ENCODE assay signal across 11 cellular contexts in genomic region chr4:101306764-101307615, GRCh38. TPM values are rescaled to one million over a fixed set of nuclear protein-coding genes. Genes with fewer than 3 reads are reported as not detected.
DNase-seq lines count a peak whose midpoint lies in the region; ATAC-seq lines count a peak whose summit lies in the region.
"Had no signal": no experiment of that assay in that cellular context is flagged by ENCODE, and none has a peak within 500 bp of the region (broad histone marks: within the 10 kb centered on the region; RNA-seq: fewer than 3 reads in every experiment).

No MANE protein-coding gene starts in this region.

- H3K36me3 Mint-ChIP-seq in T-cell (no peaks in the 10 kb centered on the region), naive B cell (no peaks in the 10 kb centered on the region)

- CTCF ChIA-PET in T-cell (lab: Charles Lee), result interaction anchor here (0.6 to 1.3 kb wide), 3 partner anchors 30 to 123 kb away, joined by 3 to 8 read pairs (median 3); no protein-coding TSS in a partner anchor

- H3K4me3 Mint-ChIP-seq in T-cell, result peak overlapping the region in 2 of 3 donors; percentile 31 to 49
- peak overlapping the region in 6 of 8 donors; percentile 30 to 66 (median 52) for H3K4me3 Mint-ChIP-seq in naive B cell

- DNase-seq in T-cell (no peak), naive B cell (no peak), posterior cingulate gyrus (no peak), A172 (ENCODE audit: low spot score) (no peak)
- DNase-seq: adrenal gland, GOT3, T-helper 9 cell had no signal

- ATAC-seq in GM18502 (IDR thresholded peaks at IDR 0.05; ENCODE audit: poor library complexity, unreplicated experiment) (peak; percentile 16), GM21529 (IDR thresholded peaks at IDR 0.05; ENCODE audit: unreplicated experiment) (peak; percentile 3), T-cell (replicated peaks in 1 of 4) (no peak), naive B cell (ENCODE audit: low read depth in 2 of 2) (no peak), HG02588 (IDR thresholded peaks at IDR 0.05; ENCODE audit: unreplicated experiment) (no peak), HG02763 (IDR thresholded peaks at IDR 0.05; ENCODE audit: unreplicated experiment) (no peak)

- intact Hi-C loops in posterior cingulate gyrus (cut with DNase I), result no loop called here

- POLR2A ChIA-PET in T-cell (lab: Charles Lee), result interaction anchor here in 1 of 2 donors (0.6 kb wide), 1 partner anchor 1355 kb away, joined by 3 read pairs; no protein-coding TSS in a partner anchor

- peak overlapping the region in 1 of 2 donors; percentile 30 for H3K27ac Mint-ChIP-seq in T-cell
- H3K27ac Mint-ChIP-seq in naive B cell, result peak overlapping the region in 1 of 6 donors; percentile 15

- H3K9me3 Mint-ChIP-seq in T-cell, result no peaks in the 10 kb centered on the region
- H3K9me3 Mint-ChIP-seq in naive B cell, result no peaks in the 10 kb centered on the region

- peaks cover 34 to 64% (median 52%) of the 10 kb centered on the region in 3 donors for H3K4me1 Mint-ChIP-seq in T-cell
- H3K4me1 Mint-ChIP-seq in naive B cell, result peaks cover 22 to 65% (median 36%) of the 10 kb centered on the region in 3 donors

- H3K27me3 Mint-ChIP-seq in T-cell, result no peaks in the 10 kb centered on the region
- no peaks in the 10 kb centered on the region for H3K27me3 Mint-ChIP-seq in naive B cell

RNA-seq across cellular contexts. Expression of gene PPP3CA, which starts 40.3 kb away (rescaled TPM):
- total RNA-seq in T-cell, result 10 to 100 TPM; 28.2 to 35.7 (median 33.5) TPM
- 10 to 100 TPM; 12.9 to 77.5 (median 19.5) TPM for polyA plus RNA-seq in naive B cell (ENCODE audit: low read depth in 6 of 6)
- total RNA-seq in A172 (2014; rRNA removed; shearing (Covaris generic)), result 40.6 and 48.0 TPM in 2 replicates

Comparison
In these comparisons a context has a peak if more than half of its experiments do, and no peak if none do; other contexts are left out.
1. ATAC-seq: peak in GM18502 (single experiment) and GM21529 (single experiment); none in T-cell (0 of 4), naive B cell (0 of 2), HG02588 (single experiment) and HG02763 (single experiment).